ENCODE assay signal across 25 cellular contexts in genomic region chr21:27837933-27838332, GRCh38.
"Had no signal": no experiment of that assay in that cellular context is flagged by ENCODE, and none has a peak within 500 bp of the region (broad histone marks: within the 10 kb centered on the region; RNA-seq: fewer than 3 reads in every experiment).

No MANE protein-coding gene starts in this region.

- H3K27ac ChIP-seq: neural progenitor cell, parathyroid adenoma, psoas muscle, tibial nerve, VCaP had no signal

- H3K4me3 ChIP-seq: esophagus muscularis mucosa, neural progenitor cell, psoas muscle, tibial nerve had no signal

- H3K36me3 ChIP-seq: esophagus muscularis mucosa, neural progenitor cell, tibial nerve had no signal

- ATAC-seq: naive thymus-derived CD8-positive, alpha-beta T cell had no signal

- H3K9me3 ChIP-seq: esophagus muscularis mucosa had no signal

- DNase-seq: activated CD4-positive, alpha-beta T cell treated with anti-CD3 and anti-CD28 coated beads for 48 hours; activated CD4-positive, alpha-beta T cell treated with anti-CD3 and anti-CD28 coated beads, Interleukin-2, amount 50 U/mL, for 48 hours; activated CD8-positive, alpha-beta memory T cell treated with anti-CD3 and anti-CD28 coated beads for 24 hours; activated effector memory CD4-positive, alpha-beta T cell treated with anti-CD3 and anti-CD28 coated beads, Interleukin-2, amount 50 U/mL, for 16 hours; activated naive CD4-positive, alpha-beta T cell treated with anti-CD3 and anti-CD28 coated beads for 36 hours; activated naive CD8-positive, alpha-beta T cell treated with anti-CD3 and anti-CD28 coated beads for 36 hours; amniotic stem cell; central memory CD4-positive, alpha-beta T cell; endodermal cell; glutamatergic neuron; hippocampal formation; left cardiac atrium; midbrain; naive thymus-derived CD8-positive, alpha-beta T cell; occipital lobe; psoas muscle; stimulated activated CD4-positive, alpha-beta T cell treated with anti-CD3 and anti-CD28 coated beads, Interleukin-2, amount 100 ng/mL, for 48 hours; stimulated activated naive CD4-positive, alpha-beta T cell treated with Interleukin-2 at 50 U/mL for 16 hours; SW 1271; T-helper 9 cell had no signal

- H3K4me1 ChIP-seq: neural progenitor cell, parathyroid adenoma, psoas muscle had no signal

- H3K27me3 ChIP-seq: esophagus muscularis mucosa, neural progenitor cell, tibial nerve had no signal
